In the genomic region with DNA sequence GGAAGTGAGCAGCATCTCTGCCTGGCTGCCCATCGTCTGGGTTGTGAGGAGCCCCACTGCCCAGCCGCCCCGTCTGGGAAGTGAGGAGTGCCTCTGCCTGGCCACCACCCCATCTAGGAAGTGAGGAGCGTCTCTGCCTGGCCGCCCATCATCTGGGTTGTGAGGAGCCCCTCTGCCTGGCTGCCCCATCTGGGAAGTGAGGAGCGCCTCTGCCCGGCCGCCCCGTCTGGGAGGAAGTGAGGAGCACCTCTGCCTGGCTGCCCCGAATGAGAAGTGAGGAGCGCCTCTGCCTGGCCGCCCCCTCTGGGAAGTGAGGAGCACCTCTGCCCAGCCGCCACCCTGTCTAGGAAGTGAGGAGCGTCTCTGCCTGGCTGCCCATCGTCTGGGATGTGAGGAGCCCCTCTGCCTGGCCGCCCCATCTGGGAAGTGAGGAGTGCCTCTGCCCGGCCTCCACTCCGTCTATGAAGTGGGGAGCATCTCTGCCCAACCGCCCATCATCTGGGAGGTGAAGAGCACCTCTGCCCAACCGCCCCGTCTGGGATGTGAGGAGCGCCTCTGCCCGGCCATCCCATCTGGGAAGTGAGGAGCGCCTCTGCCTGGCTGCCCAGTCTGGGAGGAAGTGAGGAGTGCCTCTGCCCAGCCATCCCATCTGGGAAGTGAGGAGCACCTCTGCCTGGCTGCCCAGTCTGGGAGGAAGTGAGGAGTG, we compare ENCODE assay signal across 2 cellular contexts. TPM values are rescaled to one million over a fixed set of nuclear protein-coding genes. Genes with fewer than 3 reads are reported as not detected.
"Had no signal": no experiment of that assay in that cellular context is flagged by ENCODE, and none has a peak within 500 bp of the region (broad histone marks: within the 10 kb centered on the region; RNA-seq: fewer than 3 reads in every experiment).

No MANE protein-coding gene starts in this region.

RNA-seq across cellular contexts. Expression of a gene that starts 11.4 kb away (rescaled TPM):
- total RNA-seq: G401, GM12878 had no signal
- polyA plus RNA-seq: GM12878 had no signal
